1 cellular context compared by ENCODE assay signal in genomic region chr1:183281553-183282091, GRCh38.
TF ChIP-seq lines count a peak whose summit lies in the region.

No MANE protein-coding gene starts in this region.

TF ChIP-seq in WTC11, 78 proteins besides CTCF, POLR2A, EP300 and RAD21 (continued from another document):
- no peak for TF ChIP-seq ZNF532 (CRISPR knock-in tag; IDR thresholded peaks at IDR 0.05; ENCODE audit: borderline replicate concordance)
- no peak for TF ChIP-seq NR3C1 (CRISPR knock-in tag; conservative IDR thresholded peaks at IDR 0.05; ENCODE audit: low read depth)
- no peak for TF ChIP-seq GRHL2 (CRISPR knock-in tag; IDR thresholded peaks at IDR 0.05; ENCODE audit: insufficient replicate concordance, severe bottlenecking)
- no peak for TF ChIP-seq ATF3 (CRISPR knock-in tag; conservative IDR thresholded peaks at IDR 0.05)
- TF ChIP-seq E2F5 (CRISPR knock-in tag; IDR thresholded peaks at IDR 0.05): no peak
